In genomic region chr17:59840329-59840907, GRCh38 we compare ENCODE assay signal across 1 cellular context.
A peak's percentile ranks its signal among the peaks of the same experiment; 100 is the strongest.
TF ChIP-seq lines count a peak whose summit lies in the region.

No MANE protein-coding gene starts in this region.

TF ChIP-seq in HepG2, 621 proteins besides CTCF, POLR2A, EP300 and RAD21 (continued from another document and continues in another):
- TF ChIP-seq ZNF710 (CRISPR knock-in tag; IDR thresholded peaks at IDR 0.05; ENCODE audit: borderline replicate concordance) (no peak), ZNF256 (CRISPR knock-in tag; conservative IDR thresholded peaks at IDR 0.05) (no peak), MIXL1 (CRISPR knock-in tag; IDR thresholded peaks at IDR 0.05) (no peak), ZNF12 (CRISPR knock-in tag; IDR thresholded peaks at IDR 0.05) (0 out of 2 replicates have a peak, but pooled peaks have one; percentile 1), ZGPAT (CRISPR knock-in tag; IDR thresholded peaks at IDR 0.05) (no peak; the same call in 1 of the 2 replicates), SATB2 (CRISPR knock-in tag; IDR thresholded peaks at IDR 0.05) (no peak), ATM (IDR thresholded peaks at IDR 0.05; ENCODE audit: borderline replicate concordance) (no peak), SMAD3 (CRISPR knock-in tag; IDR thresholded peaks at IDR 0.05) (peak; percentile 79; the same call in 1 of the 2 replicates), FOXK2 (IDR thresholded peaks at IDR 0.05) (no peak), PHF5A (CRISPR knock-in tag; IDR thresholded peaks at IDR 0.05; ENCODE audit: low read depth, unreplicated experiment) (peak; percentile 23), ZNF850 (CRISPR knock-in tag; conservative IDR thresholded peaks at IDR 0.05) (0 out of 2 replicates have a peak, but pooled peaks have one; percentile 72), CERS6 (CRISPR knock-in tag; IDR thresholded peaks at IDR 0.05) (no peak), STAT6 (CRISPR knock-in tag; IDR thresholded peaks at IDR 0.05; ENCODE audit: borderline replicate concordance) (no peak; the same call in 1 of the 2 replicates), GPN1 (CRISPR knock-in tag; IDR thresholded peaks at IDR 0.05; ENCODE audit: borderline replicate concordance) (no peak), AKNA (CRISPR knock-in tag; IDR thresholded peaks at IDR 0.05; ENCODE audit: borderline replicate concordance) (0 out of 2 replicates have a peak, but pooled peaks have one; percentile 22), REL (CRISPR knock-in tag; conservative IDR thresholded peaks at IDR 0.05) (no peak), STAG1 (CRISPR knock-in tag; IDR thresholded peaks at IDR 0.05) (no peak), MXD4 (CRISPR knock-in tag; IDR thresholded peaks at IDR 0.05) (no peak), ZNF335 (CRISPR knock-in tag; IDR thresholded peaks at IDR 0.05) (no peak), FOXP4 (CRISPR knock-in tag; IDR thresholded peaks at IDR 0.05) (0 out of 2 replicates have a peak, but pooled peaks have one; percentile 2), SP2 (CRISPR knock-in tag; IDR thresholded peaks at IDR 0.05) (no peak), ZNF580 (CRISPR knock-in tag; IDR thresholded peaks at IDR 0.05; ENCODE audit: borderline replicate concordance, low read depth) (no peak), ZNF713 (CRISPR knock-in tag; IDR thresholded peaks at IDR 0.05) (no peak), ZNF83 (CRISPR knock-in tag; IDR thresholded peaks at IDR 0.05; ENCODE audit: borderline replicate concordance) (no peak), ZFP41 (CRISPR knock-in tag; IDR thresholded peaks at IDR 0.05; ENCODE audit: borderline replicate concordance) (no peak), POLR2G (IDR thresholded peaks at IDR 0.05; ENCODE audit: low read depth, low read length) (peak; percentile 67; the same call in 1 of the 2 replicates), GATAD1 (CRISPR knock-in tag; IDR thresholded peaks at IDR 0.05) (no peak), ZNF589 (CRISPR knock-in tag; conservative IDR thresholded peaks at IDR 0.05) (no peak), ZKSCAN5 (CRISPR knock-in tag; IDR thresholded peaks at IDR 0.05) (no peak)
- TF ChIP-seq, protein P1, sequence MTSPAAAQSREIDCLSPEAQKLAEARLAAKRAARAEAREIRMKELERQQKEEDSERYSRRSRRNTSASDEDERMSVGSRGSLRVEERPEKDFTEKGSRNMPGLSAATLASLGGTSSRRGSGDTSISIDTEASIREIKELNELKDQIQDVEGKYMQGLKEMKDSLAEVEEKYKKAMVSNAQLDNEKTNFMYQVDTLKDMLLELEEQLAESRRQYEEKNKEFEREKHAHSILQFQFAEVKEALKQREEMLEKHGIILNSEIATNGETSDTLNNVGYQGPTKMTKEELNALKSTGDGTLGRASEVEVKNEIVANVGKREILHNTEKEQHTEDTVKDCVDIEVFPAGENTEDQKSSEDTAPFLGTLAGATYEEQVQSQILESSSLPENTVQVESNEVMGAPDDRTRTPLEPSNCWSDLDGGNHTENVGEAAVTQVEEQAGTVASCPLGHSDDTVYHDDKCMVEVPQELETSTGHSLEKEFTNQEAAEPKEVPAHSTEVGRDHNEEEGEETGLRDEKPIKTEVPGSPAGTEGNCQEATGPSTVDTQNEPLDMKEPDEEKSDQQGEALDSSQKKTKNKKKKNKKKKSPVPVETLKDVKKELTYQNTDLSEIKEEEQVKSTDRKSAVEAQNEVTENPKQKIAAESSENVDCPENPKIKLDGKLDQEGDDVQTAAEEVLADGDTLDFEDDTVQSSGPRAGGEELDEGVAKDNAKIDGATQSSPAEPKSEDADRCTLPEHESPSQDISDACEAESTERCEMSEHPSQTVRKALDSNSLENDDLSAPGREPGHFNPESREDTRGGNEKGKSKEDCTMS (CRISPR knock-in tag; conservative IDR thresholded peaks at IDR 0.05), result no peak
- TF ChIP-seq, protein P2, sequence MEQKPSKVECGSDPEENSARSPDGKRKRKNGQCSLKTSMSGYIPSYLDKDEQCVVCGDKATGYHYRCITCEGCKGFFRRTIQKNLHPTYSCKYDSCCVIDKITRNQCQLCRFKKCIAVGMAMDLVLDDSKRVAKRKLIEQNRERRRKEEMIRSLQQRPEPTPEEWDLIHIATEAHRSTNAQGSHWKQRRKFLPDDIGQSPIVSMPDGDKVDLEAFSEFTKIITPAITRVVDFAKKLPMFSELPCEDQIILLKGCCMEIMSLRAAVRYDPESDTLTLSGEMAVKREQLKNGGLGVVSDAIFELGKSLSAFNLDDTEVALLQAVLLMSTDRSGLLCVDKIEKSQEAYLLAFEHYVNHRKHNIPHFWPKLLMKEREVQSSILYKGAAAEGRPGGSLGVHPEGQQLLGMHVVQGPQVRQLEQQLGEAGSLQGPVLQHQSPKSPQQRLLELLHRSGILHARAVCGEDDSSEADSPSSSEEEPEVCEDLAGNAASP (CRISPR knock-in tag; IDR thresholded peaks at IDR 0.05; ENCODE audit: borderline replicate concordance), result no peak
- TF ChIP-seq, protein P3, sequence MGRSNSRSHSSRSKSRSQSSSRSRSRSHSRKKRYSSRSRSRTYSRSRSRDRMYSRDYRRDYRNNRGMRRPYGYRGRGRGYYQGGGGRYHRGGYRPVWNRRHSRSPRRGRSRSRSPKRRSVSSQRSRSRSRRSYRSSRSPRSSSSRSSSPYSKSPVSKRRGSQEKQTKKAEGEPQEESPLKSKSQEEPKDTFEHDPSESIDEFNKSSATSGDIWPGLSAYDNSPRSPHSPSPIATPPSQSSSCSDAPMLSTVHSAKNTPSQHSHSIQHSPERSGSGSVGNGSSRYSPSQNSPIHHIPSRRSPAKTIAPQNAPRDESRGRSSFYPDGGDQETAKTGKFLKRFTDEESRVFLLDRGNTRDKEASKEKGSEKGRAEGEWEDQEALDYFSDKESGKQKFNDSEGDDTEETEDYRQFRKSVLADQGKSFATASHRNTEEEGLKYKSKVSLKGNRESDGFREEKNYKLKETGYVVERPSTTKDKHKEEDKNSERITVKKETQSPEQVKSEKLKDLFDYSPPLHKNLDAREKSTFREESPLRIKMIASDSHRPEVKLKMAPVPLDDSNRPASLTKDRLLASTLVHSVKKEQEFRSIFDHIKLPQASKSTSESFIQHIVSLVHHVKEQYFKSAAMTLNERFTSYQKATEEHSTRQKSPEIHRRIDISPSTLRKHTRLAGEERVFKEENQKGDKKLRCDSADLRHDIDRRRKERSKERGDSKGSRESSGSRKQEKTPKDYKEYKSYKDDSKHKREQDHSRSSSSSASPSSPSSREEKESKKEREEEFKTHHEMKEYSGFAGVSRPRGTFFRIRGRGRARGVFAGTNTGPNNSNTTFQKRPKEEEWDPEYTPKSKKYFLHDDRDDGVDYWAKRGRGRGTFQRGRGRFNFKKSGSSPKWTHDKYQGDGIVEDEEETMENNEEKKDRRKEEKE (IDR thresholded peaks at IDR 0.05), result no peak
